9 cellular contexts compared by ENCODE assay signal in the genomic region with DNA sequence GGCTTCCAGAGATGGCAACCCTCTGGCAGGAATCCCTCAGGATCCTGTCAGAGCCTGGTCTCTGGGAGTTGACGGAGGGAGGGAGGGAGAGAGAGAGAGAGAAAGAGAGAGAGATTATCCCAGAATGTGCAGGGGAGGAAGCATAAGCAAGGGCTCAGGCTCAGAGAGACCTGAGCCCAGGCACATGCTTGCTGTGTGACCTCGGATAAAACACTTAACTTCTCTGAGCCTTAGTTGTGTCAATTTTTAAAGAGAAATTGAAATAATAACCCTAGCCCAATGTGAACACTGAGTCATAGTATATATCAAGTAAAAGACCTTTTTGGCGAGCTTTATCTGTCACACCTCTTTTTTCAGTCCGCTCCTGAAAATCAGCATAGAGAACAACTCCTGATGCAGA. TPM values are rescaled to one million over a fixed set of nuclear protein-coding genes. Genes with fewer than 3 reads are reported as not detected.
A peak's percentile ranks its signal among the peaks of the same experiment; 100 is the strongest.
DNase-seq lines count a peak whose midpoint lies in the region; ATAC-seq, FAIRE-seq and TF ChIP-seq lines count a peak whose summit lies in the region.
"Had no signal": no experiment of that assay in that cellular context is flagged by ENCODE, and none has a peak within 500 bp of the region (broad histone marks: within the 10 kb centered on the region; RNA-seq: fewer than 3 reads in every experiment).

No MANE protein-coding gene starts in this region.

- intact Hi-C loops in activated CD4-positive, alpha-beta T cell treated with anti-CD3 and anti-CD28 coated beads for 36 hours (cut with DNase I, micrococcal nuclease) = no loop called here
- intact Hi-C loops in adrenal gland (cut with DNase I) (no loop called here), kidney (cut with DNase I) (no loop called here), mucosa of descending colon (cut with DNase I, micrococcal nuclease) (no loop called here)

- H3K9me3 ChIP-seq in adrenal gland (replicated peaks in 1 of 3) (no peaks in the 10 kb centered on the region), kidney (ENCODE audit: control insufficient read depth in 1 of 2, low read length in 2 of 2) (no peaks in the 10 kb centered on the region), suprapubic skin (no peaks in the 10 kb centered on the region), mucosa of descending colon (no peaks in the 10 kb centered on the region)

- TF ChIP-seq POLR2A in adrenal gland (IDR thresholded peaks at IDR 0.05) (no peak), suprapubic skin (IDR thresholded peaks at IDR 0.05) (no peak)

- no peak for ATAC-seq in activated CD4-positive, alpha-beta T cell treated with anti-CD3 and anti-CD28 coated beads for 36 hours
- ATAC-seq in mucosa of descending colon = no peak

- H3K4me3 ChIP-seq in adrenal gland (peak overlapping the region in 1 of 4 donors; percentile 44), kidney (ENCODE audit: low read length in 2 of 2) (peak overlapping the region in 1 of 2 donors; percentile 84), suprapubic skin (peak overlapping the region; percentile 69), mucosa of descending colon (no peak overlapping the region)

- no peaks in the 10 kb centered on the region for H3K4me1 ChIP-seq in adrenal gland (replicated peaks in 1 of 2)
- no peaks in the 10 kb centered on the region for H3K4me1 ChIP-seq in kidney (ENCODE audit: control insufficient read depth in 1 of 2, insufficient read depth in 1 of 2, low read depth in 1 of 2, low read length in 2 of 2)
- peaks cover 14% of the 10 kb centered on the region for H3K4me1 ChIP-seq in suprapubic skin
- H3K4me1 ChIP-seq in mucosa of descending colon (ENCODE audit: low read depth) = no peaks in the 10 kb centered on the region

- no peak for DNase-seq in activated CD4-positive, alpha-beta T cell treated with anti-CD3 and anti-CD28 coated beads for 36 hours
- DNase-seq in activated CD4-positive, alpha-beta T cell treated with anti-CD3 and anti-CD28 coated beads, Interleukin-2, amount 50 U/mL, for 4 hours = no peak
- DNase-seq in adrenal gland (no peak), kidney (no peak), suprapubic skin (ENCODE audit: low spot score in 2 of 2) (no peak), mucosa of descending colon (no peak), NOMO-1 treated with dmso at 0.1 percent for 144 hours (lab: John Stamatoyannopoulos, UW; ENCODE audit: unreplicated experiment) (no peak)
- DNase-seq in stimulated activated CD4-positive, alpha-beta T cell treated with anti-CD3 and anti-CD28 coated beads, Interleukin-4, amount 100 ng/mL, for 1 hour = no peak

- CTCF ChIA-PET in activated CD4-positive, alpha-beta T cell treated with anti-CD3 and anti-CD28 coated beads for 36 hours (lab: Charles Lee) = interaction anchor here (0.8 to 1.3 kb wide), 2 partner anchors 38 to 844 kb away, joined by 4 to 6 read pairs; partner anchors contain the start of gene MAGEH1

- peaks cover 3% of the 10 kb centered on the region for H3K36me3 Mint-ChIP-seq in activated CD4-positive, alpha-beta T cell treated with anti-CD3 and anti-CD28 coated beads for 36 hours (ENCODE audit: low read depth)

- peaks cover 18% of the 10 kb centered on the region for H3K4me1 Mint-ChIP-seq in activated CD4-positive, alpha-beta T cell treated with anti-CD3 and anti-CD28 coated beads for 36 hours

- H3K4me3 Mint-ChIP-seq in activated CD4-positive, alpha-beta T cell treated with anti-CD3 and anti-CD28 coated beads for 36 hours = peak overlapping the region; percentile 85

- FAIRE-seq in kidney (lab: Jason Lieb, UNC) = no peak

- H3K27me3 ChIP-seq in adrenal gland (peaks cover 5% of the 10 kb centered on the region), suprapubic skin (no peaks in the 10 kb centered on the region)

- H3K27ac ChIP-seq in adrenal gland = peak overlapping the region; percentile 78 to 98 (median 93)
- H3K27ac ChIP-seq in kidney (ENCODE audit: low read depth in 2 of 2, low read length in 2 of 2) = peak overlapping the region; percentile 97 to 98
- H3K27ac ChIP-seq in suprapubic skin = peak overlapping the region; percentile 89
- H3K27ac ChIP-seq: epithelial cell of prostate had no signal

- no peak for TF ChIP-seq EP300 in suprapubic skin (IDR thresholded peaks at IDR 0.05)

- H3K36me3 ChIP-seq in adrenal gland (replicated peaks in 1 of 2) (no peaks in the 10 kb centered on the region), kidney (ENCODE audit: control insufficient read depth in 1 of 2, insufficient read depth in 2 of 2, low read length in 2 of 2) (no peaks in the 10 kb centered on the region), suprapubic skin (no peaks in the 10 kb centered on the region), mucosa of descending colon (ENCODE audit: low read depth) (no peaks in the 10 kb centered on the region)

- H3K27me3 Mint-ChIP-seq in activated CD4-positive, alpha-beta T cell treated with anti-CD3 and anti-CD28 coated beads for 36 hours = no peaks in the 10 kb centered on the region

- H3K9me3 Mint-ChIP-seq in activated CD4-positive, alpha-beta T cell treated with anti-CD3 and anti-CD28 coated beads for 36 hours (ENCODE audit: low read depth) = no peaks in the 10 kb centered on the region

- POLR2A ChIA-PET in activated CD4-positive, alpha-beta T cell treated with anti-CD3 and anti-CD28 coated beads for 36 hours (lab: Charles Lee) = no interaction called here

- WGBS in adrenal gland, 4 donors = 31 to 60% (median 42%) methylated on average over 4 of the region's 4 CpGs
- WGBS in suprapubic skin = 68% methylated on average over 4 of the region's 4 CpGs

- peak overlapping the region; percentile 95 for H3K27ac Mint-ChIP-seq in activated CD4-positive, alpha-beta T cell treated with anti-CD3 and anti-CD28 coated beads for 36 hours

- peak overlapping the region in 1 of 2 donors; percentile 98 for H3K9ac ChIP-seq in kidney (ENCODE audit: low read length in 2 of 2)

- TF ChIP-seq CTCF in adrenal gland (IDR thresholded peaks at IDR 0.05) (no peak), kidney (IDR thresholded peaks at IDR 0.05; ENCODE audit: borderline replicate concordance, extremely low read depth, insufficient read depth) (no peak), suprapubic skin (IDR thresholded peaks at IDR 0.05) (no peak), mucosa of descending colon (IDR thresholded peaks at IDR 0.05) (no peak)

RNA-seq across cellular contexts. Expression of gene USP51, which starts 0.5 kb away (rescaled TPM):
- 1 to 10 TPM; 1.5 to 2.5 TPM for total RNA-seq in activated CD4-positive, alpha-beta T cell treated with anti-CD3 and anti-CD28 coated beads for 36 hours
- total RNA-seq in adrenal gland (10 to 100 TPM in 2 of 8 donors, 1 to 10 TPM in 6; 2.5 to 13.4 (median 6.1) TPM), kidney (4.6 TPM), suprapubic skin (1 to 10 TPM in 1 of 4 donors, under 1 TPM in 3; 0.11 to 3.1 (median 0.61) TPM), mucosa of descending colon (1 to 10 TPM in 1 of 3 donors, under 1 TPM in 2; 0.26 to 1.8 (median 0.80) TPM)
- polyA plus RNA-seq in adrenal gland (1 to 10 TPM; 1.8 to 6.1 (median 2.0) TPM), kidney (ENCODE audit: insufficient read depth, low read depth, low replicate concordance) (3.4 TPM)

RNA-seq across cellular contexts. Expression of gene MAGEH1, which starts 38.2 kb away (rescaled TPM):
- 10 to 100 TPM; 13.4 to 16.9 TPM for total RNA-seq in activated CD4-positive, alpha-beta T cell treated with anti-CD3 and anti-CD28 coated beads for 36 hours
- 10 to 100 TPM; 16.8 to 47.9 (median 25.7) TPM for total RNA-seq in adrenal gland
- polyA plus RNA-seq in adrenal gland = 10 to 100 TPM in 2 of 3 donors, 1 to 10 TPM in 1; 8.4 to 32.3 (median 15.7) TPM
- total RNA-seq in kidney = 23.7 TPM
- polyA plus RNA-seq in kidney (ENCODE audit: insufficient read depth, low read depth, low replicate concordance) = 47.3 TPM
- total RNA-seq in suprapubic skin = 10 to 100 TPM in 2 of 4 donors, 1 to 10 TPM in 2; 6.4 to 13.8 (median 10.1) TPM
- 10 to 100 TPM in 1 of 3 donors, 1 to 10 TPM in 2; 3.8 to 18.3 (median 7.1) TPM for total RNA-seq in mucosa of descending colon
